Comparison of ENCODE assay signal across 7 cellular contexts in the genomic region with DNA sequence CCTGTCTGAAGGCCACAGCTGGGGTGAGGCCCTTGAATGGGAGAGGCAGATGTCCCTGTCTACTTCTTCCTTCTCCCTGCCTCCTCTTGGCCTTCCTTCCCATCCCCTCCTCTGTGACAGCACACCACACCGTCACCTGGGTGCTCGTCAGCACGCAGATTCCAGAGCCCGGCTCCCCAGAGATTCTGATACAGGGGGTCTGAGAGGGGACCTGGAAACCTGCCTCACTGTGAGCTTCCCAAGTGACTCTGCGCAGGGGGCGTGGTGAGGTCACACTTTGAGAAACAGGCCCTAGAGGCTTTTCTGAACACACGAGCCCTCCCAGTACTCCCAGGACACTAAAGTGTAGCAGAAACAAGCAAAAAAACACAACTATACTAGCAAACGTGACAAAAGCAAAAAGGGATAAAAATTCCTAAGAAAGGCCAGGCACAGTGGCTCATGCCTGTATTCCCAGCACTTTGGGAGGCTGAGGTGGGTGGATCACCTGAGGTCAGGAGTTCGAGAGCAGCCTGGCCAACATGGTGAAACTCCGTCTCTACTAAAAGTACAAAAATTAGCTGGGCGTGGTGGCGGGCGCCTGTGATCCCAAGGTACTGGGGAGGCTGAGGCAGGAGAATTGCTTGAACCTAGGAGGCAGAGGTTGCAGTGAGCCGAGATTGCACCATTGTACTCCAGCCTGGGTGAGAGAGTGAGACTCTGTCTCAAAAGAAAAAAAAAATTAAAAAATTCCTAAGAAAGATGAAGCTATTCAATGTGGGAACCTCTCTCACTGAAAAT.
A peak's percentile ranks its signal among the peaks of the same experiment; 100 is the strongest.
DNase-seq lines count a peak whose midpoint lies in the region; ATAC-seq, FAIRE-seq and TF ChIP-seq lines count a peak whose summit lies in the region.
"Not testable (repeated sequence)": the region's sequence is repeated elsewhere in the genome, so short reads cannot be mapped to it uniquely, and the experiment has no call there.

No MANE protein-coding gene starts in this region.

- H3K18ac ChIP-seq in neuronal stem cell (ENCODE audit: low read length): peak overlapping the region; percentile 77

- not testable (repeated sequence) for H2BK15ac ChIP-seq in neuronal stem cell (ENCODE audit: low read length)

- H3K23ac ChIP-seq in neuronal stem cell (ENCODE audit: low read depth, low read length, poor library complexity): not testable (repeated sequence)

- H4K91ac ChIP-seq in neuronal stem cell (ENCODE audit: low read depth, low read length, poor library complexity): not testable (repeated sequence)

- not testable (repeated sequence) for H3K9me3 Mint-ChIP-seq in astrocyte (ENCODE audit: unreplicated experiment); type B pancreatic cell

- not testable (repeated sequence) for H3K79me1 ChIP-seq in neuronal stem cell (ENCODE audit: low read depth, low read length)

- intact Hi-C loops in spleen (cut with DNase I; ENCODE audit: low total_unique reads): not testable (repeated sequence)

- no CpG with 5 or more reads among the region's 14 CpGs for WGBS in neuronal stem cell (ENCODE audit: extremely low coverage in 2 of 2, insufficient read length in 2 of 2, insufficient replicate concordance in 1 of 2), 2 donors
- WGBS in spleen, 5 donors: 87 to 93% (median 89%) methylated on average over 14 of the region's 14 CpGs

- peaks cover 33% of the 10 kb centered on the region for H3K27me3 Mint-ChIP-seq in T-helper 17 cell
- not testable (repeated sequence) for H3K27me3 Mint-ChIP-seq in astrocyte (ENCODE audit: low read depth, unreplicated experiment); type B pancreatic cell

- H3K27me3 ChIP-seq in astrocyte (ENCODE audit: insufficient read depth, low read length); cardiac muscle cell; neuronal stem cell (ENCODE audit: control insufficient read depth in 3 of 3, insufficient read depth in 3 of 3, low read depth in 1 of 3, low read length in 3 of 3); spleen (replicated peaks in 1 of 7): not testable (repeated sequence)

- H3K4me2 ChIP-seq in astrocyte (ENCODE audit: low read length); neuronal stem cell (ENCODE audit: insufficient read depth, low read length, poor library complexity, severe bottlenecking): not testable (repeated sequence)

- not testable (repeated sequence) for H4K20me1 ChIP-seq in astrocyte (ENCODE audit: insufficient read depth, low read length)

- not testable (repeated sequence) for FAIRE-seq in astrocyte (lab: Jason Lieb, UNC)

- H3K27ac Mint-ChIP-seq in T-helper 17 cell (peak overlapping the region; percentile 46), astrocyte (ENCODE audit: unreplicated experiment) (peak overlapping the region; percentile 47), type B pancreatic cell (peak overlapping the region; percentile 34)

- not testable (repeated sequence) for H3K9me3 ChIP-seq in T-helper 17 cell (ENCODE audit: control insufficient read depth, low read length, poor library complexity, severe bottlenecking); astrocyte (ENCODE audit: insufficient read depth, low read depth, low read length); cardiac muscle cell (ENCODE audit: low read depth); neuronal stem cell (replicated peaks in 1 of 2; ENCODE audit: control insufficient read depth in 2 of 2, insufficient read depth in 1 of 2, low read depth in 1 of 2, low read length in 2 of 2); spleen

- H3K4me1 ChIP-seq in astrocyte (ENCODE audit: insufficient read depth, low read length); neuronal stem cell (ENCODE audit: control insufficient read depth in 2 of 2, insufficient read depth in 1 of 2, low read depth in 1 of 2, low read length in 2 of 2); spleen: not testable (repeated sequence)
- peaks cover 15% of the 10 kb centered on the region for H3K4me1 ChIP-seq in cardiac muscle cell (ENCODE audit: low read depth)

- H3K4me3 ChIP-seq in astrocyte (ENCODE audit: insufficient read depth, low read depth, low read length); cardiac muscle cell; neuronal stem cell (ENCODE audit: low read length in 2 of 2); spleen: not testable (repeated sequence)

- H2AFZ ChIP-seq in astrocyte (ENCODE audit: low read depth, low read length); neuronal stem cell (ENCODE audit: low read length): not testable (repeated sequence)

- not testable (repeated sequence) for H4K8ac ChIP-seq in neuronal stem cell (ENCODE audit: low read depth, low read length)

- not testable (repeated sequence) for DNase-seq in T-helper 17 cell; astrocyte (ENCODE audit: low read depth); cardiac muscle cell (ENCODE audit: low read depth in 1 of 2, low spot score in 1 of 2); neuronal stem cell (ENCODE audit: low spot score); type B pancreatic cell (ENCODE audit: extremely low spot score, unreplicated experiment)
- DNase-seq in mesenteric fat pad (ENCODE audit: low spot score): peak; percentile 53
- peak; percentile 59 for DNase-seq in spleen

- not testable (repeated sequence) for H3K9ac ChIP-seq in astrocyte (ENCODE audit: low read length); neuronal stem cell (ENCODE audit: low read depth, low read length, poor library complexity)

- TF ChIP-seq POLR2A in spleen (IDR thresholded peaks at IDR 0.05): not testable (repeated sequence)

- not testable (repeated sequence) for TF ChIP-seq CTCF in astrocyte (IDR thresholded peaks at IDR 0.05; ENCODE audit: insufficient read depth, low read depth, low read length); cardiac muscle cell (IDR thresholded peaks at IDR 0.05; ENCODE audit: low read depth, low read length); spleen (IDR thresholded peaks at IDR 0.05 in 8 of 11, conservative IDR thresholded peaks at IDR 0.05 in 3 of 11); type B pancreatic cell (conservative IDR thresholded peaks at IDR 0.05)

- not testable (repeated sequence) for H3K4ac ChIP-seq in neuronal stem cell (ENCODE audit: low read length)

- H2BK12ac ChIP-seq in neuronal stem cell (ENCODE audit: low read length): not testable (repeated sequence)

- not testable (repeated sequence) for H2BK5ac ChIP-seq in neuronal stem cell (ENCODE audit: low read length)

- not testable (repeated sequence) for H3K36me3 Mint-ChIP-seq in T-helper 17 cell (ENCODE audit: low read depth); astrocyte (ENCODE audit: low read depth, unreplicated experiment); type B pancreatic cell

- not testable (repeated sequence) for H3K27ac ChIP-seq in astrocyte (ENCODE audit: low read depth, low read length); neuronal stem cell (replicated peaks; ENCODE audit: low read length); spleen
- H3K27ac ChIP-seq in cardiac muscle cell: peak overlapping the region; percentile 76

- H3K79me2 ChIP-seq in astrocyte (ENCODE audit: insufficient read depth, low read length): not testable (repeated sequence)

- not testable (repeated sequence) for H2AK5ac ChIP-seq in neuronal stem cell (ENCODE audit: low read depth, low read length)

- not testable (repeated sequence) for H3K4me1 Mint-ChIP-seq in T-helper 17 cell; type B pancreatic cell (ENCODE audit: unreplicated experiment)
- peaks cover 18% of the 10 kb centered on the region for H3K4me1 Mint-ChIP-seq in astrocyte (ENCODE audit: low read depth, unreplicated experiment)

- not testable (repeated sequence) for H3K36me3 ChIP-seq in astrocyte (ENCODE audit: insufficient read depth, low read length); cardiac muscle cell; neuronal stem cell (replicated peaks in 1 of 2; ENCODE audit: control insufficient read depth in 2 of 2, insufficient read depth in 2 of 2, low read length in 2 of 2); spleen

- not testable (repeated sequence) for ATAC-seq in T-helper 17 cell

- H3K4me3 Mint-ChIP-seq in T-helper 17 cell; astrocyte (ENCODE audit: unreplicated experiment); type B pancreatic cell: not testable (repeated sequence)

- not testable (repeated sequence) for H3K14ac ChIP-seq in neuronal stem cell (ENCODE audit: low read length)

- not testable (repeated sequence) for H2BK120ac ChIP-seq in neuronal stem cell (ENCODE audit: low read depth, low read length)
